ENCODE assay signal across 1 cellular context in the genomic region with DNA sequence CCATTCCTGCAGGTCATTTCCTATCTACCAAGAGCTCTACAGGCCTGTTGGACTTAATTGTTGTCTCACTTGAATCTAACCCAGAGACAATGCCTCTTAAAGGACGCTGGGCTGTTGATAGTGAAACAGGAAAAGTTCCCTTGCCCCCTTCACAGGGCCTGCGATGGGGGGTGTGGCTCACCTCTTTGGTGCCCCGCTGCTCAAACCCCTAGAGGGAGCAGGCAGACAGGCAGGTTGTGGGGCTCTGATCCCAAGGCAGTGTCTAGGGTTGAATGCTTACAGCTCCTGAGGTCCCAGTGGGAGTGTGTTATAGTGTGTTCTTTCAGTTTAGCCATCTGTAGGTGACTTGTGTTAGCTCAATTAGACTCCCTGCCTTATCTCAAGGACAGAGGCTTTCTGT.
TF ChIP-seq lines count a peak whose summit lies in the region.

No MANE protein-coding gene starts in this region.

TF ChIP-seq in WTC11, 78 proteins besides CTCF, POLR2A, EP300 and RAD21:
- TF ChIP-seq SOX15 (CRISPR knock-in tag; IDR thresholded peaks at IDR 0.05) (no peak), JUN (CRISPR knock-in tag; IDR thresholded peaks at IDR 0.05) (no peak), MYBL2 (CRISPR knock-in tag; IDR thresholded peaks at IDR 0.05) (no peak), GABPB1 (CRISPR knock-in tag; IDR thresholded peaks at IDR 0.05) (no peak), FOXJ3 (CRISPR knock-in tag; IDR thresholded peaks at IDR 0.05; ENCODE audit: borderline replicate concordance) (no peak), KAT7 (CRISPR knock-in tag; IDR thresholded peaks at IDR 0.05; ENCODE audit: borderline replicate concordance) (no peak), ZNF219 (CRISPR knock-in tag; IDR thresholded peaks at IDR 0.05; ENCODE audit: borderline replicate concordance) (no peak), FOXP4 (CRISPR knock-in tag; IDR thresholded peaks at IDR 0.05) (no peak), ZSCAN18 (CRISPR knock-in tag; IDR thresholded peaks at IDR 0.05) (no peak), CREB1 (CRISPR knock-in tag; IDR thresholded peaks at IDR 0.05) (no peak)
- TF ChIP-seq, protein P1, sequence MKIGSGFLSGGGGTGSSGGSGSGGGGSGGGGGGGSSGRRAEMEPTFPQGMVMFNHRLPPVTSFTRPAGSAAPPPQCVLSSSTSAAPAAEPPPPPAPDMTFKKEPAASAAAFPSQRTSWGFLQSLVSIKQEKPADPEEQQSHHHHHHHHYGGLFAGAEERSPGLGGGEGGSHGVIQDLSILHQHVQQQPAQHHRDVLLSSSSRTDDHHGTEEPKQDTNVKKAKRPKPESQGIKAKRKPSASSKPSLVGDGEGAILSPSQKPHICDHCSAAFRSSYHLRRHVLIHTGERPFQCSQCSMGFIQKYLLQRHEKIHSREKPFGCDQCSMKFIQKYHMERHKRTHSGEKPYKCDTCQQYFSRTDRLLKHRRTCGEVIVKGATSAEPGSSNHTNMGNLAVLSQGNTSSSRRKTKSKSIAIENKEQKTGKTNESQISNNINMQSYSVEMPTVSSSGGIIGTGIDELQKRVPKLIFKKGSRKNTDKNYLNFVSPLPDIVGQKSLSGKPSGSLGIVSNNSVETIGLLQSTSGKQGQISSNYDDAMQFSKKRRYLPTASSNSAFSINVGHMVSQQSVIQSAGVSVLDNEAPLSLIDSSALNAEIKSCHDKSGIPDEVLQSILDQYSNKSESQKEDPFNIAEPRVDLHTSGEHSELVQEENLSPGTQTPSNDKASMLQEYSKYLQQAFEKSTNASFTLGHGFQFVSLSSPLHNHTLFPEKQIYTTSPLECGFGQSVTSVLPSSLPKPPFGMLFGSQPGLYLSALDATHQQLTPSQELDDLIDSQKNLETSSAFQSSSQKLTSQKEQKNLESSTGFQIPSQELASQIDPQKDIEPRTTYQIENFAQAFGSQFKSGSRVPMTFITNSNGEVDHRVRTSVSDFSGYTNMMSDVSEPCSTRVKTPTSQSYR (CRISPR knock-in tag; IDR thresholded peaks at IDR 0.05): no peak
- TF ChIP-seq, protein P2, sequence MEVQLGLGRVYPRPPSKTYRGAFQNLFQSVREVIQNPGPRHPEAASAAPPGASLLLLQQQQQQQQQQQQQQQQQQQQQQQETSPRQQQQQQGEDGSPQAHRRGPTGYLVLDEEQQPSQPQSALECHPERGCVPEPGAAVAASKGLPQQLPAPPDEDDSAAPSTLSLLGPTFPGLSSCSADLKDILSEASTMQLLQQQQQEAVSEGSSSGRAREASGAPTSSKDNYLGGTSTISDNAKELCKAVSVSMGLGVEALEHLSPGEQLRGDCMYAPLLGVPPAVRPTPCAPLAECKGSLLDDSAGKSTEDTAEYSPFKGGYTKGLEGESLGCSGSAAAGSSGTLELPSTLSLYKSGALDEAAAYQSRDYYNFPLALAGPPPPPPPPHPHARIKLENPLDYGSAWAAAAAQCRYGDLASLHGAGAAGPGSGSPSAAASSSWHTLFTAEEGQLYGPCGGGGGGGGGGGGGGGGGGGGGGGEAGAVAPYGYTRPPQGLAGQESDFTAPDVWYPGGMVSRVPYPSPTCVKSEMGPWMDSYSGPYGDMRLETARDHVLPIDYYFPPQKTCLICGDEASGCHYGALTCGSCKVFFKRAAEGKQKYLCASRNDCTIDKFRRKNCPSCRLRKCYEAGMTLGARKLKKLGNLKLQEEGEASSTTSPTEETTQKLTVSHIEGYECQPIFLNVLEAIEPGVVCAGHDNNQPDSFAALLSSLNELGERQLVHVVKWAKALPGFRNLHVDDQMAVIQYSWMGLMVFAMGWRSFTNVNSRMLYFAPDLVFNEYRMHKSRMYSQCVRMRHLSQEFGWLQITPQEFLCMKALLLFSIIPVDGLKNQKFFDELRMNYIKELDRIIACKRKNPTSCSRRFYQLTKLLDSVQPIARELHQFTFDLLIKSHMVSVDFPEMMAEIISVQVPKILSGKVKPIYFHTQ (CRISPR knock-in tag; IDR thresholded peaks at IDR 0.05): no peak
- TF ChIP-seq, protein P3, sequence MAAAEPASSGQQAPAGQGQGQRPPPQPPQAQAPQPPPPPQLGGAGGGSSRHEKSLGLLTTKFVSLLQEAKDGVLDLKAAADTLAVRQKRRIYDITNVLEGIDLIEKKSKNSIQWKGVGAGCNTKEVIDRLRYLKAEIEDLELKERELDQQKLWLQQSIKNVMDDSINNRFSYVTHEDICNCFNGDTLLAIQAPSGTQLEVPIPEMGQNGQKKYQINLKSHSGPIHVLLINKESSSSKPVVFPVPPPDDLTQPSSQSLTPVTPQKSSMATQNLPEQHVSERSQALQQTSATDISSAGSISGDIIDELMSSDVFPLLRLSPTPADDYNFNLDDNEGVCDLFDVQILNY (CRISPR knock-in tag; IDR thresholded peaks at IDR 0.05): no peak
- TF ChIP-seq, protein P4, sequence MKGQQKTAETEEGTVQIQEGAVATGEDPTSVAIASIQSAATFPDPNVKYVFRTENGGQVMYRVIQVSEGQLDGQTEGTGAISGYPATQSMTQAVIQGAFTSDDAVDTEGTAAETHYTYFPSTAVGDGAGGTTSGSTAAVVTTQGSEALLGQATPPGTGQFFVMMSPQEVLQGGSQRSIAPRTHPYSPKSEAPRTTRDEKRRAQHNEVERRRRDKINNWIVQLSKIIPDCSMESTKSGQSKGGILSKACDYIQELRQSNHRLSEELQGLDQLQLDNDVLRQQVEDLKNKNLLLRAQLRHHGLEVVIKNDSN (CRISPR knock-in tag; IDR thresholded peaks at IDR 0.05): no peak
